ENCODE assay signal across 8 cellular contexts in the genomic region with DNA sequence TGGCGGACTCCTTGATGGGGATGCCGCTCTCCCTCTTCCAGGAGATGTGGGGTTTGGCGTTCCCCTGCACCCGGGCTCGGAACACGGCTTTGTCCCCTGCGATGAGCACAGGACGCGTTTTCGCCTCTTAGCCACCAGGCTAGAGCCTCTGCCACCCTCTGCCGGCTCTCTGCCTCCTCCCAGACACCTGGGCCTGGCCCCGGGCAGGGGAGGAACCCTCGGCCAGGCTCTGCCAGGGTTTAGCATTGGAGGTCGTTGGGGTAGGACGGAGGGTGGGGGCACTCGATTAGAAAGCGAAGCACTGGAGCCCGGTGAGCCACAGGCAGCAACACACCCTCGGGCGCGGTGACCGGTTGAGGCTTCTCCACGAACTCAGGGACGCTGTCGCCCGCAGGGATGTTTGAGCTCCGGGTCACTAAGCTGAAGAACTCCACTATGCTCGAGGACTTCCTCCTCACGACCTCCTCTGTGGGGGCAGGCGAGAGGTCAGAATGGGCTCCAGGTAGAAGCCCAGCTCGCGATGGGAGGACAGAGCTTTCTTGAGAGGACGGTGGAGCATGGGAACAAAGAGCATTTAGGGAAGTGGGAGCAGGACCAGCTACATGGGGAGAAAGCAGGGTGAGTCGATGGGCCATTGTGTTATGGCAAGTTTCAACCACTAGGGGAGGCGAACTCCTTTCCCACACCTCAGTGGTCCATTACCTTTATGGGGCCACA. TPM values are rescaled to one million over a fixed set of nuclear protein-coding genes. Genes with fewer than 3 reads are reported as not detected.
DNase-seq lines count a peak whose midpoint lies in the region; ATAC-seq and TF ChIP-seq lines count a peak whose summit lies in the region.

No MANE protein-coding gene starts in this region.

- intact Hi-C loops in natural killer cell (cut with micrococcal nuclease), result loop anchor here (5.0 to 10.0 kb wide), 2 partner anchors 87 to 709 kb away; a partner anchor contains a TSS
- intact Hi-C loops in vagina (cut with DNase I), result loop anchor here (5.0 to 10.0 kb wide), 2 partner anchors 87 to 134 kb away; a partner anchor contains a TSS

- no peak for TF ChIP-seq POLR2A in vagina (IDR thresholded peaks at IDR 0.05)

- TF ChIP-seq CTCF in AG09309 (IDR thresholded peaks at IDR 0.05; ENCODE audit: control insufficient read depth, insufficient read depth, low read depth, low read length, missing control alignments) (peak; percentile 68), natural killer cell (IDR thresholded peaks at IDR 0.05) (peak; percentile 72), vagina (IDR thresholded peaks at IDR 0.05) (peak in 2 of 3 experiments; percentile 46 to 64)

- H3K9me3 ChIP-seq in vagina, result no peaks in the 10 kb centered on the region

- no peaks in the 10 kb centered on the region for H3K36me3 Mint-ChIP-seq in natural killer cell

- peak overlapping the region; percentile 79 for H3K27ac ChIP-seq in vagina

- peaks cover 3 to 7% of the 10 kb centered on the region in 2 donors for H3K27me3 Mint-ChIP-seq in natural killer cell (ENCODE audit: low read depth in 2 of 2)

- peak overlapping the region; percentile 49 for H3K4me3 ChIP-seq in AG09309 (ENCODE audit: control insufficient read depth, low read depth, low read length)
- peak overlapping the region; percentile 59 to 81 for H3K4me3 ChIP-seq in vagina

- peaks cover 19% of the 10 kb centered on the region for H3K4me1 ChIP-seq in vagina

- H3K9me3 Mint-ChIP-seq in natural killer cell, result no peaks in the 10 kb centered on the region

- H3K27ac Mint-ChIP-seq in natural killer cell, result peak overlapping the region in 1 of 2 donors; percentile 84

- no peaks in the 10 kb centered on the region for H3K27me3 ChIP-seq in vagina

- H3K4me3 Mint-ChIP-seq in natural killer cell, result peak overlapping the region; percentile 95

- DNase-seq in AG09309 (ENCODE audit: low read depth) (no peak), NCI-H526 treated with DMSO at 0.1 percent for 48 hours (lab: John Stamatoyannopoulos, UW) (peak; percentile 84), activated T-cell treated with anti-CD3 and anti-CD28 coated beads for 24 hours (ENCODE audit: low read depth) (peak; percentile 39), natural killer cell (peak; percentile 35), vagina (ENCODE audit: extremely low spot score in 2 of 2) (no peak)

- ATAC-seq in GM18502 (IDR thresholded peaks at IDR 0.05; ENCODE audit: poor library complexity, unreplicated experiment) (peak; percentile 72), HG02943 (IDR thresholded peaks at IDR 0.05; ENCODE audit: low read depth, unreplicated experiment) (peak; percentile 56), esophagus mucosa (peak; percentile 55), natural killer cell (peak; percentile 60 to 75 (median 64))

- no peaks in the 10 kb centered on the region for H3K36me3 ChIP-seq in vagina

- H3K4me1 Mint-ChIP-seq in natural killer cell, result peaks cover 5 to 23% of the 10 kb centered on the region in 2 donors

RNA-seq across cellular contexts. Expression of a gene that starts 4.3 kb away (rescaled TPM):
- total RNA-seq in esophagus mucosa (not detected), natural killer cell (1 to 10 TPM in 2 of 3 donors, under 1 TPM in 1; 0.83 to 1.7 (median 1.2) TPM), vagina (not detected)

RNA-seq across cellular contexts. Expression of a gene that starts 23.2 kb away (rescaled TPM):
- total RNA-seq in esophagus mucosa (1.1 TPM), natural killer cell (1 to 10 TPM; 3.1 to 9.3 (median 9.0) TPM), vagina (26.8 TPM)

Comparison
In these comparisons a context has a peak if more than half of its experiments do, and no peak if none do; other contexts are left out.
1. DNase-seq: peak in NCI-H526 treated with DMSO at 0.1 percent for 48 hours (single experiment), activated T-cell treated with anti-CD3 and anti-CD28 coated beads for 24 hours (single experiment) and natural killer cell (single experiment); none in AG09309 (single experiment) and vagina (0 of 2).
2. Peak in every context shown above with its lines, with median percentiles within 50 percentile points of each other: CTCF ChIP-seq and ATAC-seq.